Comparison of ENCODE assay signal across 12 cellular contexts in the genomic region with DNA sequence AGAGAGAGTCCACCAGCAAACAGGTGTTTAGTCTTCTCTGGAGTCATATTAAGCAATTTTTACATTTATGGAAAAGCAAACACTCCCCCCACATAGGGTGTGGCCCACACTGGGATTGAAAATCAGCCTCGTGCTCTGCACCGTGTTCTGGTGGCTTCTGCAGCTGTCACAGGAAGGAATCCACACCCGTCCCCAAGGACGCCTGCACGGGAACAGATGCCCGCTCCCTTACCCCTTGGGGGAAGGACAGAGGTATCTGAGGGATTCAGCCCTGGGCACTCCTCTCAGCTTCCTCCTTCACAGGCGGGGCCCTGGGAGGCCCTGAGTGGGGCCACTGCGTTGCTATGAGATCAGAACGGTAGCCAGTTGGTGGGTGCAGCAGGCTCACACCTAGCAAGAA. TPM values are rescaled to one million over a fixed set of nuclear protein-coding genes. Genes with fewer than 3 reads are reported as not detected.
DNase-seq lines count a peak whose midpoint lies in the region; ATAC-seq and TF ChIP-seq lines count a peak whose summit lies in the region.
"Had no signal": no experiment of that assay in that cellular context is flagged by ENCODE, and none has a peak within 500 bp of the region (broad histone marks: within the 10 kb centered on the region; RNA-seq: fewer than 3 reads in every experiment).

No MANE protein-coding gene starts in this region.

- H3K4me2 ChIP-seq in MM.1S (ENCODE audit: low read depth, low read length), result no peak overlapping the region

- no peaks in the 10 kb centered on the region for H3K36me3 Mint-ChIP-seq in T-helper 17 cell (ENCODE audit: low read depth)

- no peaks in the 10 kb centered on the region for H3K36me3 ChIP-seq in left ventricle myocardium inferior
- no peaks in the 10 kb centered on the region for H3K36me3 ChIP-seq in psoas muscle (ENCODE audit: insufficient read depth in 1 of 2, low read depth in 1 of 2)
- H3K36me3 ChIP-seq in MM.1S (replicated peaks; ENCODE audit: insufficient read depth, low read length), result no peaks in the 10 kb centered on the region
- H3K36me3 ChIP-seq: SJSA1 had no signal

- 25 to 37% (median 33%) methylated on average over 9 of the region's 9 CpGs for WGBS in psoas muscle, 3 donors

- H3K27me3 ChIP-seq in HL-60 (ENCODE audit: insufficient read depth, poor library complexity, severe bottlenecking) (no peaks in the 10 kb centered on the region), left ventricle myocardium inferior (ENCODE audit: low read depth) (no peaks in the 10 kb centered on the region), psoas muscle (ENCODE audit: insufficient read depth in 3 of 3, low read length in 2 of 3) (no peaks in the 10 kb centered on the region), MM.1S (replicated peaks; ENCODE audit: insufficient read depth, low read length) (no peaks in the 10 kb centered on the region)
- H3K27me3 ChIP-seq: SJSA1 had no signal

- no peak overlapping the region for H3K27ac ChIP-seq in HL-60 (replicated peaks)
- H3K27ac ChIP-seq in left ventricle myocardium inferior (replicated peaks), result peak overlapping the region; percentile 88
- H3K27ac ChIP-seq in psoas muscle, result peak overlapping the region; percentile 52
- no peak overlapping the region for H3K27ac ChIP-seq in MM.1S (ENCODE audit: low read length)
- H3K27ac ChIP-seq: SJSA1 had no signal

- no peak overlapping the region for H3K4me3 ChIP-seq in HL-60 (replicated peaks; ENCODE audit: insufficient read depth, low read length)
- H3K4me3 ChIP-seq in left ventricle myocardium inferior, result no peak overlapping the region
- no peak overlapping the region for H3K4me3 ChIP-seq in psoas muscle
- no peak overlapping the region for H3K4me3 ChIP-seq in MM.1S (ENCODE audit: low read length)
- H3K4me3 ChIP-seq: SJSA1 had no signal

- H3K79me2 ChIP-seq in MM.1S (ENCODE audit: low read length), result no peaks in the 10 kb centered on the region

- H4K20me1 ChIP-seq in MM.1S (ENCODE audit: insufficient read depth, low read length), result no peaks in the 10 kb centered on the region

- DNase-seq in HL-60 (ENCODE audit: low read depth in 1 of 2, low spot score in 1 of 2) (peak; percentile 16 to 60), T-helper 17 cell (no peak), left ventricle myocardium inferior (peak; percentile 61), psoas muscle (peak; percentile 39 to 69), MM.1S (no peak)
- DNase-seq: activated CD4-positive, alpha-beta T cell treated with anti-CD3 and anti-CD28 coated beads, Interleukin-2, amount 50 U/mL, for 4 hours; activated naive CD4-positive, alpha-beta T cell treated with anti-CD3 and anti-CD28 coated beads for 36 hours; mesendoderm had no signal

- H3K9me3 ChIP-seq in T-helper 17 cell (ENCODE audit: control insufficient read depth, low read length, poor library complexity, severe bottlenecking) (peaks cover 2% of the 10 kb centered on the region), left ventricle myocardium inferior (replicated peaks) (no peaks in the 10 kb centered on the region), psoas muscle (no peaks in the 10 kb centered on the region), MM.1S (replicated peaks; ENCODE audit: insufficient read depth, low read length) (no peaks in the 10 kb centered on the region)
- H3K9me3 ChIP-seq: SJSA1 had no signal

- TF ChIP-seq CTCF in HL-60 (IDR thresholded peaks at IDR 0.05; ENCODE audit: insufficient read depth, low read length) (no peak), left ventricle myocardium inferior (IDR thresholded peaks at IDR 0.05; ENCODE audit: borderline replicate concordance) (no peak), psoas muscle (IDR thresholded peaks at IDR 0.05) (no peak), MM.1S (IDR thresholded peaks at IDR 0.05; ENCODE audit: low read length) (no peak)

- peaks cover 32% of the 10 kb centered on the region for H3K4me1 Mint-ChIP-seq in T-helper 17 cell

- ATAC-seq in T-helper 17 cell, result no peak
- peak in 3 of 4 donors; percentile 58 to 78 (median 75) for ATAC-seq in psoas muscle
- no peak for ATAC-seq in GM19463 (IDR thresholded peaks at IDR 0.05; ENCODE audit: unreplicated experiment)
- no peak for ATAC-seq in GM18517 (IDR thresholded peaks at IDR 0.05; ENCODE audit: unreplicated experiment)
- no peak for ATAC-seq in GM21825 (IDR thresholded peaks at IDR 0.05; ENCODE audit: unreplicated experiment)

- H3K27me3 Mint-ChIP-seq in T-helper 17 cell, result no peaks in the 10 kb centered on the region

- no peak overlapping the region for H2AFZ ChIP-seq in MM.1S (ENCODE audit: low read length)

- no peak overlapping the region for H3K9ac ChIP-seq in MM.1S (ENCODE audit: low read length)

- H3K4me1 ChIP-seq in left ventricle myocardium inferior, result peaks cover 46% of the 10 kb centered on the region
- H3K4me1 ChIP-seq in psoas muscle, result peaks cover 7% of the 10 kb centered on the region
- peaks cover 53% of the 10 kb centered on the region for H3K4me1 ChIP-seq in MM.1S (ENCODE audit: low read length)

- no peak overlapping the region for H3K4me3 Mint-ChIP-seq in T-helper 17 cell
- H3K4me3 Mint-ChIP-seq: activated naive CD4-positive, alpha-beta T cell treated with anti-CD3 and anti-CD28 coated beads for 36 hours had no signal

- intact Hi-C loops in left ventricle myocardium inferior (cut with micrococcal nuclease), result no loop called here
- intact Hi-C loops in psoas muscle (cut with DNase I), result no loop called here

- H3K9me2 ChIP-seq in MM.1S (replicated peaks; ENCODE audit: insufficient read depth, low read length), result no peaks in the 10 kb centered on the region

- H3F3A ChIP-seq in MM.1S (ENCODE audit: insufficient read depth, low read length), result peaks cover 18% of the 10 kb centered on the region

- H3K27ac Mint-ChIP-seq in T-helper 17 cell, result peak overlapping the region; percentile 19
- H3K27ac Mint-ChIP-seq: activated naive CD4-positive, alpha-beta T cell treated with anti-CD3 and anti-CD28 coated beads for 36 hours had no signal

RNA-seq across cellular contexts. Expression of a gene that starts 27.8 kb away (rescaled TPM):
- total RNA-seq in T-helper 17 cell, result 1 to 10 TPM; 1.0 to 3.2 TPM
- 1.5 TPM for total RNA-seq in left ventricle myocardium inferior
- total RNA-seq in psoas muscle, result not detected
- under 1 TPM in 1 of 3 donors, not detected in 2; 0.01 TPM for polyA plus RNA-seq in psoas muscle

Comparison
In these comparisons a context has a peak if more than half of its experiments do, and no peak if none do; other contexts are left out.
1. DNase-seq: peak in HL-60 (2 of 2), left ventricle myocardium inferior (single experiment) and psoas muscle (2 of 2); none in T-helper 17 cell (0 of 3) and MM.1S (single experiment).
2. H3K27ac ChIP-seq: peak in left ventricle myocardium inferior (single experiment) and psoas muscle (single experiment); none in HL-60 (single experiment) and MM.1S (single experiment).
3. ATAC-seq: peak in psoas muscle (3 of 4); none in T-helper 17 cell (single experiment), GM19463 (single experiment), GM18517 (single experiment) and GM21825 (single experiment).